In the genomic region with DNA sequence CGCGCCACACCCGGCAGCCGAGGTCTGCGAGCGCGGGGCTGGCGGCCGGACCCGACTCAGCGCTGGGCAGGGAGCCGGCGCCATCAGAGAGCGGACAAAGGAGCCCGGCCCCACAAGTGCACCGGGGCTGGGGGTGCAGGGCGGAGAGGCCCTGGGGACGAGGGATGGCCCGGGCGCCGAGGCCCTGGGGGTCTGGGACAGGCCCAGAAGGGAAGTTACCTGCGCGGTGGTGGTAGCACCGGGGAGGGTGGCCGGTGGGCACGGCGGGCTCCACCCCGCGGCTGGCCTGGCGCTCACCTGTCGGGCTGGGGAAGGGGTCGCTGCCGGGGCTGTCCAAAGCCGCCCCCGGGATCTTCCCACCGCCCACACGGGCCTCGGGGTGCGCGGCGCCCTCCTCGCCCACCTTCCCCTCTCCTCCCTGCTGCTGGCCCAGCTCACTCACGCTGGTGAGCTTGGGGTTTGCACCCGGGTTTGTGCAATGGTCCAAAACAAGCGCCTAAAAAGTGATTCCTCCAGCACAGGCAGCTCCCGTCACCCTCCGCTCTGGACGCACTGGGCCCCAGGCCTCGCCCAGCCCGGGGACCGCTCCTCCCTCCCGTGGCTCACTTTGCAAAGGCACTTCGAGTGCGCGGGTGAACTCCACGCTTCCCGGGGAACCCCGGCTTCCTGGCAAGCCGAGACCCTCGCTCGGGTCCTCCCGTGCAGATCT, we compare ENCODE assay signal across 8 cellular contexts. TPM values are rescaled to one million over a fixed set of nuclear protein-coding genes. Genes with fewer than 3 reads are reported as not detected.
DNase-seq lines count a peak whose midpoint lies in the region; ATAC-seq and TF ChIP-seq lines count a peak whose summit lies in the region.

A gene with protein sequence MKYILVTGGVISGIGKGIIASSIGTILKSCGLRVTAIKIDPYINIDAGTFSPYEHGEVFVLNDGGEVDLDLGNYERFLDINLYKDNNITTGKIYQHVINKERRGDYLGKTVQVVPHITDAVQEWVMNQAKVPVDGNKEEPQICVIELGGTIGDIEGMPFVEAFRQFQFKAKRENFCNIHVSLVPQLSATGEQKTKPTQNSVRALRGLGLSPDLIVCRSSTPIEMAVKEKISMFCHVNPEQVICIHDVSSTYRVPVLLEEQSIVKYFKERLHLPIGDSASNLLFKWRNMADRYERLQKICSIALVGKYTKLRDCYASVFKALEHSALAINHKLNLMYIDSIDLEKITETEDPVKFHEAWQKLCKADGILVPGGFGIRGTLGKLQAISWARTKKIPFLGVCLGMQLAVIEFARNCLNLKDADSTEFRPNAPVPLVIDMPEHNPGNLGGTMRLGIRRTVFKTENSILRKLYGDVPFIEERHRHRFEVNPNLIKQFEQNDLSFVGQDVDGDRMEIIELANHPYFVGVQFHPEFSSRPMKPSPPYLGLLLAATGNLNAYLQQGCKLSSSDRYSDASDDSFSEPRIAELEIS (minus strand): TSS at position 554 of the 709 bp plus-strand sequence. CDS start 9,767 bp downstream, outside the sequence.

- H3K4me3 Mint-ChIP-seq in Caco-2 (ENCODE audit: unreplicated experiment), result peak within 1 kb of the TSS; percentile 83

- ATAC-seq in GM19372 (IDR thresholded peaks at IDR 0.05; ENCODE audit: low read depth, unreplicated experiment) (peak; percentile 79), HG03457 (IDR thresholded peaks at IDR 0.05; ENCODE audit: unreplicated experiment) (peak; percentile 80), Panc1 (peak; percentile 93)

- H3K36me3 ChIP-seq in Caco-2 (ENCODE audit: control insufficient read depth, insufficient read depth, low read length) (no peaks in the 10 kb centered on the region), Panc1 (ENCODE audit: control insufficient read depth, insufficient read depth, low read length) (no peaks in the 10 kb centered on the region), neural cell (ENCODE audit: insufficient read depth, low read length) (no peaks in the 10 kb centered on the region), tibial nerve (peaks cover 0 to 8% (median 0%) of the 10 kb centered on the region in 3 donors)

- peak within 1 kb of the TSS; percentile 75 for H3K4me3 ChIP-seq in Caco-2 (ENCODE audit: low read depth, low read length)
- H3K4me3 ChIP-seq in Panc1 (ENCODE audit: low read depth in 2 of 2, low read length in 2 of 2), result peak within 1 kb of the TSS; percentile 49 to 66
- peak within 1 kb of the TSS; percentile 68 for H3K4me3 ChIP-seq in fibroblast of villous mesenchyme (ENCODE audit: low read depth, low read length)
- peak within 1 kb of the TSS; percentile 68 for H3K4me3 ChIP-seq in neural cell (ENCODE audit: low read length)
- peak within 1 kb of the TSS; percentile 47 to 87 (median 78) for H3K4me3 ChIP-seq in tibial nerve

- H3K27ac ChIP-seq in Panc1 (ENCODE audit: low read length) (peak within 1 kb of the TSS; percentile 57; the same call in 1 of the 2 replicates), neural cell (ENCODE audit: low read length) (peak within 1 kb of the TSS; percentile 16), tibial nerve (peak within 1 kb of the TSS; percentile 75 to 95 (median 90))

- H3K27me3 ChIP-seq in Caco-2 (replicated peaks; ENCODE audit: control insufficient read depth, insufficient read depth, low read length) (no peaks in the 10 kb centered on the region), Panc1 (ENCODE audit: control insufficient read depth, insufficient read depth, low read length) (no peaks in the 10 kb centered on the region), neural cell (ENCODE audit: insufficient read depth, low read depth, low read length) (no peaks in the 10 kb centered on the region), tibial nerve (peaks cover 0 to 43% of the 10 kb centered on the region in 2 donors)

- no peaks in the 10 kb centered on the region for H3K79me2 ChIP-seq in neural cell (replicated peaks; ENCODE audit: insufficient read depth, low read length)

- TF ChIP-seq RAD21 in neural cell (conservative IDR thresholded peaks at IDR 0.05), result no peak

- WGBS in tibial nerve, 2 donors, result 0 to 1% methylated on average over 14 to 27 of the region's 62 CpGs

- DNase-seq in Caco-2, result peak; percentile 65 to 71
- DNase-seq in Panc1 (ENCODE audit: low read depth, low spot score), result no peak
- DNase-seq in activated effector memory CD4-positive, alpha-beta T cell treated with anti-CD3 and anti-CD28 coated beads, Interleukin-2, amount 50 U/mL, for 16 hours, result peak; percentile 77
- peak; percentile 58 for DNase-seq in fibroblast of villous mesenchyme (ENCODE audit: low read depth)
- DNase-seq in tibial nerve (ENCODE audit: low spot score in 2 of 2), result peak; percentile 23 to 36

- H3K9me2 ChIP-seq in neural cell (ENCODE audit: insufficient read depth, low read length), result no peaks in the 10 kb centered on the region

- in situ Hi-C loops in Panc1 (cut with HindIII; ENCODE audit: low pct_unique_long_range_greater_than_20kb, low sequenced_read_pairs), result no loop called here

- no peaks in the 10 kb centered on the region for H3F3A ChIP-seq in neural cell (ENCODE audit: insufficient read depth, low read length, poor library complexity, severe bottlenecking)

- H3K9me3 Mint-ChIP-seq in Caco-2 (ENCODE audit: unreplicated experiment), result no peaks in the 10 kb centered on the region

- TF ChIP-seq POLR2A in tibial nerve (IDR thresholded peaks at IDR 0.05), result peak in 1 of 2 donors; percentile 40

- H4K20me1 ChIP-seq in neural cell (ENCODE audit: insufficient read depth), result no peaks in the 10 kb centered on the region

- intact Hi-C loops in Caco-2 (cut with micrococcal nuclease; ENCODE audit: unreplicated experiment), result loop anchor here (10.0 kb wide), 1 partner anchor 857 kb away; the partner anchor contains the start of gene AP1S2
- intact Hi-C loops in Panc1 (cut with micrococcal nuclease; ENCODE audit: unreplicated experiment), result no loop called here

- H3K9ac ChIP-seq in neural cell (ENCODE audit: low read length), result peak within 1 kb of the TSS; percentile 68

- no peaks in the 10 kb centered on the region for H3K9me3 ChIP-seq in Caco-2
- no peaks in the 10 kb centered on the region for H3K9me3 ChIP-seq in Panc1 (ENCODE audit: control insufficient read depth, insufficient read depth, low read depth, low read length)
- no peaks in the 10 kb centered on the region for H3K9me3 ChIP-seq in neural cell (ENCODE audit: low read length)
- H3K9me3 ChIP-seq in tibial nerve, result no peaks in the 10 kb centered on the region

- H3K27ac Mint-ChIP-seq in Caco-2 (ENCODE audit: unreplicated experiment), result peak within 1 kb of the TSS; percentile 79

- H3K4me1 Mint-ChIP-seq in Caco-2 (ENCODE audit: low read depth, unreplicated experiment), result no peaks in the 10 kb centered on the region

- H3K4me2 ChIP-seq in neural cell (ENCODE audit: low read length), result no peak within 1 kb of the TSS

- no peaks in the 10 kb centered on the region for H3K27me3 Mint-ChIP-seq in Caco-2 (ENCODE audit: insufficient read depth, unreplicated experiment)

- H3K4me1 ChIP-seq in Caco-2 (no peaks in the 10 kb centered on the region), Panc1 (ENCODE audit: control insufficient read depth, insufficient read depth, low read length) (no peaks in the 10 kb centered on the region), tibial nerve (peaks cover 0 to 4% (median 0%) of the 10 kb centered on the region in 4 donors)

- TF ChIP-seq CTCF in Caco-2 (IDR thresholded peaks at IDR 0.05; ENCODE audit: insufficient read depth in 1 of 2, low read depth in 1 of 2, low read length in 1 of 2, severe bottlenecking in 1 of 2, unreplicated experiment in 1 of 2) (no peak), Panc1 (IDR thresholded peaks at IDR 0.05) (no peak), fibroblast of villous mesenchyme (IDR thresholded peaks at IDR 0.05; ENCODE audit: insufficient read depth, low read depth, low read length) (peak; percentile 20), neural cell (IDR thresholded peaks at IDR 0.05; ENCODE audit: poor library complexity, severe bottlenecking) (no peak), tibial nerve (IDR thresholded peaks at IDR 0.05) (peak in 1 of 5 experiments; percentile 16)

- peaks cover 5% of the 10 kb centered on the region for H3K36me3 Mint-ChIP-seq in Caco-2 (ENCODE audit: insufficient read depth, unreplicated experiment)

- BruUV-seq in Caco-2 (replicated peaks; lab: Mats Ljungman, UMichigan) (no TSS peak), Panc1 (replicated peaks; lab: Mats Ljungman, UMichigan) (no TSS peak)

- no peak for TF ChIP-seq EP300 in neural cell (conservative IDR thresholded peaks at IDR 0.05; ENCODE audit: poor library complexity, severe bottlenecking)
- peak in 1 of 2 donors; percentile 51 for TF ChIP-seq EP300 in tibial nerve (IDR thresholded peaks at IDR 0.05)

- peak within 1 kb of the TSS; percentile 45 for H2AFZ ChIP-seq in neural cell (ENCODE audit: low read depth, low read length)

- CTCF ChIA-PET in Caco-2 (lab: Charles Lee), result no interaction called here
- CTCF ChIA-PET in Panc1 (lab: Charles Lee), result no interaction called here

- POLR2A ChIA-PET in Caco-2 (lab: Charles Lee) (interaction anchor here (0.6 to 1.0 kb wide), 2 partner anchors 10 to 29 kb away, joined by 3 to 4 read pairs; no protein-coding TSS in a partner anchor), Panc1 (lab: Charles Lee) (no interaction called here)

TF ChIP-seq in neural cell, 6 proteins besides CTCF, POLR2A, EP300 and RAD21 (continues in another document):
- no peak for TF ChIP-seq SMC3 (conservative IDR thresholded peaks at IDR 0.05; ENCODE audit: poor library complexity)

RNA-seq across cellular contexts. Expression of the gene that starts here (rescaled TPM):
- total RNA-seq in Caco-2 (2022) (20.7 and 22.3 TPM in 2 replicates), Panc1 (2021; ENCODE audit: unreplicated experiment) (3.8 TPM), fibroblast of villous mesenchyme (9.1 and 11.0 TPM in 2 replicates), tibial nerve (10 to 100 TPM; 15.9 to 27.5 (median 18.7) TPM)
- polyA plus RNA-seq in Panc1 (2012; ENCODE audit: insufficient read length), result 5.5 TPM
- 17.1 and 18.9 TPM in 2 replicates for polyA plus RNA-seq in neural cell
- polyA minus RNA-seq in neural cell, result 21.2 and 22.9 TPM in 2 replicates

Comparison
In these comparisons a context has a peak if more than half of its experiments do, and no peak if none do; other contexts are left out.
1. H3K27ac ChIP-seq: peak in every context shown above with its lines; median percentile 90 in tibial nerve; 57 in Panc1; 16 in neural cell.